In genomic region chr2:8481463-8482009, GRCh38 we compare ENCODE assay signal across 8 cellular contexts.
DNase-seq lines count a peak whose midpoint lies in the region; ATAC-seq and TF ChIP-seq lines count a peak whose summit lies in the region.

No MANE protein-coding gene starts in this region.

- no peak for TF ChIP-seq CTCF in Calu3 (IDR thresholded peaks at IDR 0.05; ENCODE audit: unreplicated experiment)

- in situ Hi-C loops in Caki2 (cut with HindIII; ENCODE audit: low pct_unique_long_range_greater_than_20kb, low sequenced_read_pairs): no loop called here

- no peaks in the 10 kb centered on the region for H3K27me3 Mint-ChIP-seq in activated T-helper 2 cell treated with anti-CD3 and anti-CD28 coated beads, Interferon-gamma antibody, Interleukin-2, Interleukin-4, amounts not matched to agents 10 μg/mL and 5 μg/mL and 100 μg/mL, durations not matched to agents 14 hours and 24 hours and 36 hours (ENCODE audit: low read depth)
- no peaks in the 10 kb centered on the region for H3K27me3 Mint-ChIP-seq in Calu3 (ENCODE audit: unreplicated experiment)

- H3K4me1 Mint-ChIP-seq in activated T-helper 2 cell treated with anti-CD3 and anti-CD28 coated beads, Interferon-gamma antibody, Interleukin-2, Interleukin-4, amounts not matched to agents 10 μg/mL and 5 μg/mL and 100 μg/mL, durations not matched to agents 14 hours and 24 hours and 36 hours (ENCODE audit: low read depth): peaks cover 74% of the 10 kb centered on the region
- peaks cover 57% of the 10 kb centered on the region for H3K4me1 Mint-ChIP-seq in Calu3 (ENCODE audit: low read depth, unreplicated experiment)

- intact Hi-C loops in activated T-helper 2 cell treated with anti-CD3 and anti-CD28 coated beads, Interferon-gamma antibody, Interleukin-2, Interleukin-4, amounts not matched to agents 10 μg/mL and 5 μg/mL and 100 μg/mL, durations not matched to agents 14 hours and 24 hours and 36 hours (cut with micrococcal nuclease): loop anchor here (1.0 to 5.0 kb wide), 5 partner anchors 34 to 709 kb away; no protein-coding TSS in a partner anchor
- intact Hi-C loops in Calu3 (cut with micrococcal nuclease; ENCODE audit: unreplicated experiment): no loop called here

- no peaks in the 10 kb centered on the region for H3K9me3 Mint-ChIP-seq in activated T-helper 2 cell treated with anti-CD3 and anti-CD28 coated beads, Interferon-gamma antibody, Interleukin-2, Interleukin-4, amounts not matched to agents 10 μg/mL and 5 μg/mL and 100 μg/mL, durations not matched to agents 14 hours and 24 hours and 36 hours
- H3K9me3 Mint-ChIP-seq in Calu3 (ENCODE audit: low read depth, unreplicated experiment): no peaks in the 10 kb centered on the region

- CTCF ChIA-PET in Calu3 (lab: Charles Lee): no interaction called here

- no TSS peak for BruUV-seq in Calu3 (replicated peaks; lab: Mats Ljungman, UMichigan)

- peak overlapping the region; percentile 69 for H3K27ac Mint-ChIP-seq in activated T-helper 2 cell treated with anti-CD3 and anti-CD28 coated beads, Interferon-gamma antibody, Interleukin-2, Interleukin-4, amounts not matched to agents 10 μg/mL and 5 μg/mL and 100 μg/mL, durations not matched to agents 14 hours and 24 hours and 36 hours
- no peak overlapping the region for H3K27ac Mint-ChIP-seq in Calu3 (ENCODE audit: unreplicated experiment)

- DNase-seq in Caki2 (ENCODE audit: low read depth): peak; percentile 48
- DNase-seq in activated T-helper 2 cell treated with anti-CD3 and anti-CD28 coated beads, Interferon-gamma antibody, Interleukin-2, Interleukin-4, amounts not matched to agents 10 μg/mL and 5 μg/mL and 100 μg/mL, durations not matched to agents 14 hours and 24 hours and 36 hours (ENCODE audit: low spot score): no peak
- DNase-seq in NCI-H146 (lab: John Stamatoyannopoulos, UW): no peak
- DNase-seq in CD1c-positive myeloid dendritic cell (ENCODE audit: extremely low spot score): no peak
- no peak for DNase-seq in GDM1 (lab: John Stamatoyannopoulos, UW)
- no peak for DNase-seq in Calu3

- no peaks in the 10 kb centered on the region for H3K36me3 Mint-ChIP-seq in activated T-helper 2 cell treated with anti-CD3 and anti-CD28 coated beads, Interferon-gamma antibody, Interleukin-2, Interleukin-4, amounts not matched to agents 10 μg/mL and 5 μg/mL and 100 μg/mL, durations not matched to agents 14 hours and 24 hours and 36 hours (ENCODE audit: low read depth)
- peaks cover 12% of the 10 kb centered on the region for H3K36me3 Mint-ChIP-seq in Calu3 (ENCODE audit: insufficient read depth, unreplicated experiment)

- H3K4me3 Mint-ChIP-seq in activated T-helper 2 cell treated with anti-CD3 and anti-CD28 coated beads, Interferon-gamma antibody, Interleukin-2, Interleukin-4, amounts not matched to agents 10 μg/mL and 5 μg/mL and 100 μg/mL, durations not matched to agents 14 hours and 24 hours and 36 hours (ENCODE audit: low read depth): no peak overlapping the region
- no peak overlapping the region for H3K4me3 Mint-ChIP-seq in Calu3 (ENCODE audit: low read depth, unreplicated experiment)

- ATAC-seq in GM19467 (IDR thresholded peaks at IDR 0.05; ENCODE audit: unreplicated experiment) (peak; percentile 56), HG03457 (IDR thresholded peaks at IDR 0.05; ENCODE audit: unreplicated experiment) (peak; percentile 35)
